In the genomic region with DNA sequence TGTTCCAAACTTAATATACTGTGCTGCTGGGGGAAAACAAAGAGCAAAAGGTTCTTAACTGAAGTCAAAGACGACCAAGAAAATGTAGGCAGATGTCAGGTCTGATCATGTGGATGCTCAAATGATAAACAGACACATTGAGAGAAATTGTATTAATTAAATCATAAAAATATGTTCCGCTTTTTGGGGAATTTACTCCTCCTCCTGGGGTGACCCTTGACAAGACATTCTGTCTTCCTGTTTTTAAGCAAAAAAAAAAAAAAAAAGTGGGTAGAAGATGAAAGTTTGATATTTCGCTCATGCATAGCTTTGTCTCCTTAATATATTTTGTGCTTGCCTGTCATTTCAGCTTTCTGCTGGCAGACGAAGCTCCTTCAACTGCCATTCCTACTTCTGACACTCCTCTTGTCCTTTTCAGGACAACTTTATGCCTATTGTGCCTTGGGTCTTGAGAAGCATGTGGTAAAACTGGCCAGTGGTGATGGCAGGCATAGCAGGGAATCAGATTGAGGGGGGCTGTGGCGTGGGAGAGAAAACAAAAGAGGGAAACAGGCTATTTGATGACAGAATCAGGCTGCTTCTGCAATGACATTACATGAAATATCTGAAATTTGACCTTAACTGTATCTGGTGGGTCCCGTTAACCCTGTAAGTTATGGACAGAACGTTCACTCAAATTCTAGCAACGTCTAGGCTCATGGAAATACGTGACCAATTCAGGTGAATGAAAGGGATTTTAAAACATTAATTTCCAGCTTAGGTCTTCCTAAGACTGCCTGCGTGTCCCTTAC, we compare ENCODE assay signal across 8 cellular contexts. TPM values are rescaled to one million over a fixed set of nuclear protein-coding genes. Genes with fewer than 3 reads are reported as not detected.
DNase-seq lines count a peak whose midpoint lies in the region; ATAC-seq and TF ChIP-seq lines count a peak whose summit lies in the region.
"Not testable (repeated sequence)": the region's sequence is repeated elsewhere in the genome, so short reads cannot be mapped to it uniquely, and the experiment has no call there.

No MANE protein-coding gene starts in this region.

- intact Hi-C loops in Caco-2 (cut with micrococcal nuclease; ENCODE audit: unreplicated experiment); esophagus muscularis mucosa (cut with DNase I): not testable (repeated sequence)

- not testable (repeated sequence) for TF ChIP-seq POLR2A in esophagus muscularis mucosa (IDR thresholded peaks at IDR 0.05; ENCODE audit: low read depth)
- TF ChIP-seq POLR2A in upper lobe of left lung (IDR thresholded peaks at IDR 0.05), result peak in 1 of 4 donors; percentile 17

- H3K79me2 ChIP-seq in Loucy (ENCODE audit: insufficient read depth, low read length), result peaks cover 33% of the 10 kb centered on the region

- peak overlapping the region; percentile 90 for H3K4me3 Mint-ChIP-seq in Caco-2 (ENCODE audit: unreplicated experiment)
- H3K4me3 Mint-ChIP-seq in T-helper 17 cell, result peak overlapping the region; percentile 88
- peak overlapping the region; percentile 79 for H3K4me3 Mint-ChIP-seq in activated naive CD8-positive, alpha-beta T cell
- H3K4me3 Mint-ChIP-seq in memory B cell, result peak overlapping the region; percentile 94

- not testable (repeated sequence) for H3K9me3 ChIP-seq in Caco-2; Loucy (ENCODE audit: insufficient read depth, low read depth, low read length); T-helper 17 cell (ENCODE audit: control insufficient read depth, low read length, poor library complexity, severe bottlenecking); esophagus muscularis mucosa; upper lobe of left lung

- H3K27me3 ChIP-seq in Caco-2 (replicated peaks; ENCODE audit: control insufficient read depth, insufficient read depth, low read length); Loucy (ENCODE audit: insufficient read depth, low read length, poor library complexity, severe bottlenecking); esophagus muscularis mucosa; rectal smooth muscle tissue (ENCODE audit: control insufficient read depth, insufficient read depth, low read length); upper lobe of left lung: not testable (repeated sequence)

- H3K36me3 ChIP-seq in Caco-2 (ENCODE audit: control insufficient read depth, insufficient read depth, low read length); Loucy (ENCODE audit: insufficient read depth, low read length); esophagus muscularis mucosa; rectal smooth muscle tissue (ENCODE audit: control insufficient read depth, insufficient read depth, low read length); upper lobe of left lung: not testable (repeated sequence)

- BruUV-seq in Caco-2 (replicated peaks; lab: Mats Ljungman, UMichigan), result not testable (repeated sequence)

- H3K9ac ChIP-seq in Loucy (ENCODE audit: low read depth, low read length, poor library complexity, severe bottlenecking); rectal smooth muscle tissue (ENCODE audit: low read length): not testable (repeated sequence)

- not testable (repeated sequence) for TF ChIP-seq CTCF in Caco-2 (IDR thresholded peaks at IDR 0.05; ENCODE audit: insufficient read depth in 1 of 2, low read depth in 1 of 2, low read length in 1 of 2, severe bottlenecking in 1 of 2, unreplicated experiment in 1 of 2); Loucy (conservative IDR thresholded peaks at IDR 0.05; ENCODE audit: low read length); esophagus muscularis mucosa (IDR thresholded peaks at IDR 0.05); upper lobe of left lung (IDR thresholded peaks at IDR 0.05)

- CTCF ChIA-PET in Caco-2 (lab: Charles Lee), result not testable (repeated sequence)

- H3K27me3 Mint-ChIP-seq in Caco-2 (ENCODE audit: insufficient read depth, unreplicated experiment); activated naive CD8-positive, alpha-beta T cell; memory B cell: not testable (repeated sequence)
- H3K27me3 Mint-ChIP-seq in T-helper 17 cell, result peaks cover 49% of the 10 kb centered on the region

- not testable (repeated sequence) for H3K4me1 Mint-ChIP-seq in Caco-2 (ENCODE audit: low read depth, unreplicated experiment)
- peaks cover 15% of the 10 kb centered on the region for H3K4me1 Mint-ChIP-seq in T-helper 17 cell
- peaks cover 43% of the 10 kb centered on the region for H3K4me1 Mint-ChIP-seq in activated naive CD8-positive, alpha-beta T cell (ENCODE audit: low read depth)
- peaks cover 48% of the 10 kb centered on the region for H3K4me1 Mint-ChIP-seq in memory B cell

- not testable (repeated sequence) for H3K27ac Mint-ChIP-seq in Caco-2 (ENCODE audit: unreplicated experiment)
- H3K27ac Mint-ChIP-seq in T-helper 17 cell (peak overlapping the region; percentile 69), memory B cell (peak overlapping the region; percentile 95)
- H3K27ac Mint-ChIP-seq in activated naive CD8-positive, alpha-beta T cell, result peak overlapping the region; percentile 68

- not testable (repeated sequence) for H3K4me1 ChIP-seq in Caco-2; rectal smooth muscle tissue (ENCODE audit: control insufficient read depth, insufficient read depth, low read length)
- peaks cover 27% of the 10 kb centered on the region for H3K4me1 ChIP-seq in Loucy (ENCODE audit: insufficient read depth, low read length, poor library complexity, severe bottlenecking)
- H3K4me1 ChIP-seq in esophagus muscularis mucosa, result peaks cover 11 to 30% (median 26%) of the 10 kb centered on the region in 4 donors
- H3K4me1 ChIP-seq in upper lobe of left lung, result peaks cover 12 to 32% (median 16%) of the 10 kb centered on the region in 4 donors

- peak overlapping the region; percentile 71 for H3K4me2 ChIP-seq in Loucy (ENCODE audit: low read depth, low read length, poor library complexity, severe bottlenecking)

- TF ChIP-seq EP300 in esophagus muscularis mucosa (IDR thresholded peaks at IDR 0.05); upper lobe of left lung (IDR thresholded peaks at IDR 0.05): not testable (repeated sequence)

- POLR2A ChIA-PET in Caco-2 (lab: Charles Lee), result not testable (repeated sequence)

- not testable (repeated sequence) for H3F3A ChIP-seq in Loucy (ENCODE audit: low read depth)

- not testable (repeated sequence) for H3K9me3 Mint-ChIP-seq in Caco-2 (ENCODE audit: unreplicated experiment); activated naive CD8-positive, alpha-beta T cell (ENCODE audit: low read depth); memory B cell

- peaks cover 20% of the 10 kb centered on the region for H4K20me1 ChIP-seq in Loucy (ENCODE audit: insufficient read depth, low read length, poor library complexity, severe bottlenecking)

- not testable (repeated sequence) for H2AFZ ChIP-seq in Loucy (ENCODE audit: low read length)

- not testable (repeated sequence) for ATAC-seq in T-helper 17 cell; upper lobe of left lung (ENCODE audit: low FRiP score in 2 of 2)
- peak; percentile 4 for ATAC-seq in memory B cell (ENCODE audit: low read depth)

- peak in 1 of 2 experiments; percentile 3 for DNase-seq in Caco-2
- not testable (repeated sequence) for DNase-seq in T-helper 17 cell; esophagus muscularis mucosa (ENCODE audit: extremely low spot score); upper lobe of left lung
- DNase-seq in memory B cell (ENCODE audit: low spot score in 2 of 2), result peak; percentile 18 to 26

- not testable (repeated sequence) for H3K4me3 ChIP-seq in Caco-2 (ENCODE audit: low read depth, low read length); Loucy (ENCODE audit: low read length, poor library complexity, severe bottlenecking); rectal smooth muscle tissue (ENCODE audit: low read length)
- H3K4me3 ChIP-seq in esophagus muscularis mucosa (peak overlapping the region; percentile 77 to 90 (median 82)), upper lobe of left lung (peak overlapping the region in 3 of 4 donors; percentile 85 to 97 (median 85))

- H3K27ac ChIP-seq in esophagus muscularis mucosa (replicated peaks in 1 of 4) (peak overlapping the region; percentile 60 to 79 (median 68)), rectal smooth muscle tissue (ENCODE audit: low read depth, low read length) (peak overlapping the region; percentile 10), upper lobe of left lung (peak overlapping the region; percentile 64 to 85 (median 70))

- WGBS in esophagus muscularis mucosa, result 40% methylated on average over 10 of the region's 10 CpGs
- WGBS in upper lobe of left lung, 2 donors, result 24 to 36% methylated on average over 10 of the region's 10 CpGs

- not testable (repeated sequence) for H3K9me2 ChIP-seq in Loucy (replicated peaks; ENCODE audit: low read depth, low read length)

- not testable (repeated sequence) for H3K36me3 Mint-ChIP-seq in Caco-2 (ENCODE audit: insufficient read depth, unreplicated experiment); T-helper 17 cell (ENCODE audit: low read depth); activated naive CD8-positive, alpha-beta T cell; memory B cell

RNA-seq across cellular contexts. Expression of a gene that starts 1.3 kb away (rescaled TPM):
- 9.3 and 9.7 TPM in 2 replicates for total RNA-seq in Caco-2 (2022)
- total RNA-seq in T-helper 17 cell, result 1 to 10 TPM; 3.2 to 6.9 TPM
- total RNA-seq in esophagus muscularis mucosa, result 1 to 10 TPM; 2.5 to 5.8 (median 4.6) TPM
- 10 to 100 TPM; 16.0 to 25.2 (median 21.6) TPM for total RNA-seq in upper lobe of left lung

Comparison
In these comparisons a context has a peak if more than half of its experiments do, and no peak if none do; other contexts are left out.
1. H3K27ac ChIP-seq: peak in every context shown above with its lines; median percentile 70 in upper lobe of left lung; 68 in esophagus muscularis mucosa; 10 in rectal smooth muscle tissue.